In genomic region chr12:54220092-54220557, GRCh38 we compare ENCODE assay signal across 8 cellular contexts. TPM values are rescaled to one million over a fixed set of nuclear protein-coding genes. Genes with fewer than 3 reads are reported as not detected.
DNase-seq lines count a peak whose midpoint lies in the region; ATAC-seq lines count a peak whose summit lies in the region.

No MANE protein-coding gene starts in this region.

- POLR2A ChIA-PET in activated CD4-positive, alpha-beta T cell treated with anti-CD3 and anti-CD28 coated beads, Interleukin-2, amount 10 ng/mL, durations not matched to agents 7 days and 5 days (lab: Charles Lee), result no interaction called here

- ATAC-seq in HG02763 (IDR thresholded peaks at IDR 0.05; ENCODE audit: unreplicated experiment) (peak; percentile 41), HG03565 (IDR thresholded peaks at IDR 0.05; ENCODE audit: unreplicated experiment) (no peak)
- ATAC-seq in stimulated activated effector memory CD8-positive, alpha-beta T cell treated with anti-CD3 and anti-CD28 coated beads, Interleukin-12 subunit alpha, Interleukin-12 subunit beta, amount 100 ng/mL, for 72 hours, result peak; percentile 66

- no peaks in the 10 kb centered on the region for H3K9me3 Mint-ChIP-seq in activated CD4-positive, alpha-beta T cell treated with anti-CD3 and anti-CD28 coated beads, Interleukin-2, amount 10 ng/mL, durations not matched to agents 7 days and 5 days
- H3K9me3 Mint-ChIP-seq in stimulated activated effector memory CD8-positive, alpha-beta T cell treated with anti-CD3 and anti-CD28 coated beads, Interleukin-12 subunit alpha, Interleukin-12 subunit beta, amount 100 ng/mL, for 72 hours, result no peaks in the 10 kb centered on the region

- peaks cover 40% of the 10 kb centered on the region for H3K4me1 Mint-ChIP-seq in activated CD4-positive, alpha-beta T cell treated with anti-CD3 and anti-CD28 coated beads, Interleukin-2, amount 10 ng/mL, durations not matched to agents 7 days and 5 days
- H3K4me1 Mint-ChIP-seq in stimulated activated effector memory CD8-positive, alpha-beta T cell treated with anti-CD3 and anti-CD28 coated beads, Interleukin-12 subunit alpha, Interleukin-12 subunit beta, amount 100 ng/mL, for 72 hours, result peaks cover 23% of the 10 kb centered on the region

- H3K4me3 Mint-ChIP-seq in activated CD4-positive, alpha-beta T cell treated with anti-CD3 and anti-CD28 coated beads, Interleukin-2, amount 10 ng/mL, durations not matched to agents 7 days and 5 days, result no peak overlapping the region
- H3K4me3 Mint-ChIP-seq in stimulated activated effector memory CD8-positive, alpha-beta T cell treated with anti-CD3 and anti-CD28 coated beads, Interleukin-12 subunit alpha, Interleukin-12 subunit beta, amount 100 ng/mL, for 72 hours, result no peak overlapping the region

- H3K27me3 Mint-ChIP-seq in activated CD4-positive, alpha-beta T cell treated with anti-CD3 and anti-CD28 coated beads, Interleukin-2, amount 10 ng/mL, durations not matched to agents 7 days and 5 days, result peaks cover 10% of the 10 kb centered on the region

- CTCF ChIA-PET in activated CD4-positive, alpha-beta T cell treated with anti-CD3 and anti-CD28 coated beads, Interleukin-2, amount 10 ng/mL, durations not matched to agents 7 days and 5 days (lab: Charles Lee), result interaction anchor here (0.6 to 2.9 kb wide), 7 partner anchors 10 to 159 kb away, joined by 3 to 8 read pairs (median 3); no protein-coding TSS in a partner anchor

- DNase-seq in COLO829 (ENCODE audit: low spot score), result peak; percentile 52
- peak; percentile 34 to 84 for DNase-seq in NCI-H526 (lab: John Stamatoyannopoulos, UW)
- DNase-seq in activated CD4-positive, alpha-beta T cell treated with anti-CD3 and anti-CD28 coated beads, Interleukin-2, amount 10 ng/mL, durations not matched to agents 7 days and 5 days, result peak; percentile 72
- peak; percentile 67 for DNase-seq in dedifferentiated amniotic fluid mesenchymal stem cell (ENCODE audit: extremely low spot score)
- DNase-seq in lung microvascular endothelial cell (ENCODE audit: low read depth in 2 of 2), result peak; percentile 72 to 75
- DNase-seq in stimulated activated effector memory CD8-positive, alpha-beta T cell treated with anti-CD3 and anti-CD28 coated beads, Interleukin-12 subunit alpha, Interleukin-12 subunit beta, amount 100 ng/mL, for 72 hours (ENCODE audit: low spot score in 2 of 2), result peak; percentile 54 to 88

- no peak overlapping the region for H3K27ac Mint-ChIP-seq in activated CD4-positive, alpha-beta T cell treated with anti-CD3 and anti-CD28 coated beads, Interleukin-2, amount 10 ng/mL, durations not matched to agents 7 days and 5 days
- H3K27ac Mint-ChIP-seq in stimulated activated effector memory CD8-positive, alpha-beta T cell treated with anti-CD3 and anti-CD28 coated beads, Interleukin-12 subunit alpha, Interleukin-12 subunit beta, amount 100 ng/mL, for 72 hours, result no peak overlapping the region

- no peaks in the 10 kb centered on the region for H3K36me3 Mint-ChIP-seq in activated CD4-positive, alpha-beta T cell treated with anti-CD3 and anti-CD28 coated beads, Interleukin-2, amount 10 ng/mL, durations not matched to agents 7 days and 5 days (ENCODE audit: low read depth)
- no peaks in the 10 kb centered on the region for H3K36me3 Mint-ChIP-seq in stimulated activated effector memory CD8-positive, alpha-beta T cell treated with anti-CD3 and anti-CD28 coated beads, Interleukin-12 subunit alpha, Interleukin-12 subunit beta, amount 100 ng/mL, for 72 hours

RNA-seq across cellular contexts. Expression of gene SMUG1, which starts 31.3 kb away (rescaled TPM):
- total RNA-seq in activated CD4-positive, alpha-beta T cell treated with anti-CD3 and anti-CD28 coated beads, Interleukin-2, amount 10 ng/mL, durations not matched to agents 7 days and 5 days, result 10 to 100 TPM; 24.3 to 27.8 TPM
- total RNA-seq in lung microvascular endothelial cell, result 15.7 and 21.2 TPM in 2 replicates

RNA-seq across cellular contexts. Expression of gene CBX5, which starts 59.8 kb away (rescaled TPM):
- total RNA-seq in activated CD4-positive, alpha-beta T cell treated with anti-CD3 and anti-CD28 coated beads, Interleukin-2, amount 10 ng/mL, durations not matched to agents 7 days and 5 days, result 100 to 1,000 TPM; 145 to 170 TPM
- total RNA-seq in lung microvascular endothelial cell, result 25.1 and 26.6 TPM in 2 replicates
